ENCODE assay signal across 10 cellular contexts in genomic region chr2:48105848-48106247, GRCh38.
DNase-seq lines count a peak whose midpoint lies in the region; ATAC-seq, FAIRE-seq and TF ChIP-seq lines count a peak whose summit lies in the region.
"Had no signal": no experiment of that assay in that cellular context is flagged by ENCODE, and none has a peak within 500 bp of the region (broad histone marks: within the 10 kb centered on the region; RNA-seq: fewer than 3 reads in every experiment).

No MANE protein-coding gene starts in this region.

- H2AFZ ChIP-seq in keratinocyte (ENCODE audit: control insufficient read depth, low read length), result peak overlapping the region; percentile 94

- H3K36me3 Mint-ChIP-seq in MCF 10A (ENCODE audit: insufficient read depth, unreplicated experiment) (no peaks in the 10 kb centered on the region), type B pancreatic cell (no peaks in the 10 kb centered on the region)
- peaks cover 3% of the 10 kb centered on the region for H3K36me3 Mint-ChIP-seq in activated naive CD8-positive, alpha-beta T cell
- no peaks in the 10 kb centered on the region for H3K36me3 Mint-ChIP-seq in CD8-positive, alpha-beta T cell

- H3K36me3 ChIP-seq in breast epithelium (no peaks in the 10 kb centered on the region), keratinocyte (ENCODE audit: control insufficient read depth in 2 of 2, extremely low read depth in 1 of 2, insufficient read depth in 2 of 2, low read length in 2 of 2) (no peaks in the 10 kb centered on the region)
- no peaks in the 10 kb centered on the region for H3K36me3 ChIP-seq in CD8-positive, alpha-beta T cell (ENCODE audit: insufficient read depth, low read length)
- H3K36me3 ChIP-seq: neutrophil had no signal

- dilution Hi-C loops in keratinocyte (cut with MboI; ENCODE audit: extremely low pct_ligation_motif_present, low sequenced_read_pairs), result no loop called here

- H3K4me1 ChIP-seq in breast epithelium, result no peaks in the 10 kb centered on the region
- H3K4me1 ChIP-seq in keratinocyte (ENCODE audit: control insufficient read depth, extremely low read depth, insufficient read depth, low read length), result peaks cover 32% of the 10 kb centered on the region
- H3K4me1 ChIP-seq in CD8-positive, alpha-beta T cell (ENCODE audit: insufficient read depth, low read length), result peaks cover 8% of the 10 kb centered on the region

- intact Hi-C loops in MCF 10A (cut with micrococcal nuclease), result loop anchor here (1.0 kb wide), 4 partner anchors 200 to 669 kb away; partner anchors contain the start of gene FBXO11
- intact Hi-C loops in breast epithelium (cut with DNase I; ENCODE audit: low total_unique reads), result no loop called here
- intact Hi-C loops in CD8-positive, alpha-beta T cell (cut with DNase I, micrococcal nuclease), result loop anchor here (1.0 to 10.0 kb wide), 6 partner anchors 199 to 338 kb away; partner anchors contain the start of genes FBXO11 (in 1 of the 2) and MSH6 (in 1 of the 2)

- no peaks in the 10 kb centered on the region for H3K9me3 ChIP-seq in breast epithelium
- H3K9me3 ChIP-seq in keratinocyte (ENCODE audit: control insufficient read depth, low read depth, low read length), result no peaks in the 10 kb centered on the region
- H3K9me3 ChIP-seq in CD8-positive, alpha-beta T cell (ENCODE audit: low read length), result no peaks in the 10 kb centered on the region
- H3K9me3 ChIP-seq: neutrophil had no signal

- BruUV-seq in MCF 10A (replicated peaks; lab: Mats Ljungman, UMichigan), result no TSS peak

- no peak for ATAC-seq in CD8-positive, alpha-beta T cell
- no peak for ATAC-seq in GM21576 (IDR thresholded peaks at IDR 0.05; ENCODE audit: unreplicated experiment)

- TF ChIP-seq POLR2A in breast epithelium (IDR thresholded peaks at IDR 0.05), result no peak

- TF ChIP-seq CTCF in MCF 10A (IDR thresholded peaks at IDR 0.05; ENCODE audit: unreplicated experiment) (no peak), breast epithelium (IDR thresholded peaks at IDR 0.05) (no peak), keratinocyte (optimal IDR thresholded peaks at IDR 0.05 in 1 of 3, IDR thresholded peaks at IDR 0.05 in 1 of 3, conservative IDR thresholded peaks at IDR 0.05 in 1 of 3; ENCODE audit: extremely low read depth in 1 of 3, insufficient read depth in 2 of 3, low read length in 3 of 3) (no peak), type B pancreatic cell (conservative IDR thresholded peaks at IDR 0.05) (no peak)
- TF ChIP-seq CTCF in CD8-positive, alpha-beta T cell (IDR thresholded peaks at IDR 0.05), result no peak

- no peak for FAIRE-seq in keratinocyte (lab: Jason Lieb, UNC)
- FAIRE-seq: colon had no signal

- H3K9me3 Mint-ChIP-seq in MCF 10A (ENCODE audit: unreplicated experiment), result no peaks in the 10 kb centered on the region
- no peaks in the 10 kb centered on the region for H3K9me3 Mint-ChIP-seq in activated naive CD8-positive, alpha-beta T cell (ENCODE audit: low read depth)
- no peaks in the 10 kb centered on the region for H3K9me3 Mint-ChIP-seq in type B pancreatic cell
- H3K9me3 Mint-ChIP-seq in CD8-positive, alpha-beta T cell, result no peaks in the 10 kb centered on the region

- no peaks in the 10 kb centered on the region for H3K27me3 Mint-ChIP-seq in MCF 10A (ENCODE audit: insufficient read depth, unreplicated experiment)
- H3K27me3 Mint-ChIP-seq in activated naive CD8-positive, alpha-beta T cell, result peaks cover 4% of the 10 kb centered on the region
- H3K27me3 Mint-ChIP-seq in type B pancreatic cell, result no peaks in the 10 kb centered on the region
- H3K27me3 Mint-ChIP-seq in CD8-positive, alpha-beta T cell (ENCODE audit: low read depth), result no peaks in the 10 kb centered on the region

- no peaks in the 10 kb centered on the region for H4K20me1 ChIP-seq in keratinocyte (ENCODE audit: control insufficient read depth, extremely low read depth, insufficient read depth, low read length)

- POLR2A ChIA-PET in MCF 10A (lab: Yijun Ruan, JAX), result interaction anchor here (1.2 to 1.6 kb wide), 2 partner anchors 12 to 199 kb away, joined by 4 to 7 read pairs; no protein-coding TSS in a partner anchor
- POLR2A ChIA-PET in CD8-positive, alpha-beta T cell (lab: Charles Lee), result no interaction called here

- no peak overlapping the region for H3K4me3 ChIP-seq in breast epithelium
- H3K4me3 ChIP-seq in keratinocyte (ENCODE audit: control insufficient read depth in 2 of 3, extremely low read depth in 1 of 3, insufficient read depth in 2 of 3, low read depth in 1 of 3, low read length in 3 of 3), result no peak overlapping the region
- H3K4me3 ChIP-seq in CD8-positive, alpha-beta T cell (ENCODE audit: low read depth, low read length), result no peak overlapping the region

- peak overlapping the region; percentile 65 for H3K4me2 ChIP-seq in keratinocyte (ENCODE audit: control insufficient read depth, extremely low read depth, insufficient read depth, low read depth, low read length)

- H3K4me3 Mint-ChIP-seq in MCF 10A (ENCODE audit: unreplicated experiment) (no peak overlapping the region), type B pancreatic cell (peak overlapping the region; percentile 60)
- H3K4me3 Mint-ChIP-seq in activated naive CD8-positive, alpha-beta T cell, result peak overlapping the region; percentile 28
- no peak overlapping the region for H3K4me3 Mint-ChIP-seq in CD8-positive, alpha-beta T cell

- no peaks in the 10 kb centered on the region for H3K9me1 ChIP-seq in keratinocyte (ENCODE audit: control insufficient read depth, extremely low read depth, insufficient read depth, low read length)

- no peaks in the 10 kb centered on the region for H3K79me2 ChIP-seq in keratinocyte (ENCODE audit: control insufficient read depth, insufficient read depth, low read length)

- H3K4me1 Mint-ChIP-seq in MCF 10A (ENCODE audit: insufficient read depth, unreplicated experiment), result peaks cover 18% of the 10 kb centered on the region
- peaks cover 7% of the 10 kb centered on the region for H3K4me1 Mint-ChIP-seq in activated naive CD8-positive, alpha-beta T cell (ENCODE audit: low read depth)
- peaks cover 21% of the 10 kb centered on the region for H3K4me1 Mint-ChIP-seq in type B pancreatic cell (ENCODE audit: unreplicated experiment)
- peaks cover 7% of the 10 kb centered on the region for H3K4me1 Mint-ChIP-seq in CD8-positive, alpha-beta T cell (ENCODE audit: low read depth)

- no peaks in the 10 kb centered on the region for H3K27me3 ChIP-seq in breast epithelium
- no peaks in the 10 kb centered on the region for H3K27me3 ChIP-seq in keratinocyte (ENCODE audit: control insufficient read depth, extremely low read depth, insufficient read depth, low read length)
- no peaks in the 10 kb centered on the region for H3K27me3 ChIP-seq in CD8-positive, alpha-beta T cell (ENCODE audit: insufficient read depth, low read length)
- H3K27me3 ChIP-seq: neutrophil had no signal

- H3K27ac ChIP-seq in breast epithelium, result peak overlapping the region in 1 of 2 donors; percentile 57
- no peak overlapping the region for H3K27ac ChIP-seq in keratinocyte (ENCODE audit: control insufficient read depth, insufficient read depth, low read length)
- no peak overlapping the region for H3K27ac ChIP-seq in CD8-positive, alpha-beta T cell (ENCODE audit: low read depth, low read length)
- H3K27ac ChIP-seq: neutrophil had no signal

- CTCF ChIA-PET in MCF 10A (lab: Yijun Ruan, JAX), result interaction anchor here (0.5 to 5.0 kb wide), 9 partner anchors 9 to 483 kb away, joined by 3 to 88 read pairs (median 3); no protein-coding TSS in a partner anchor
- CTCF ChIA-PET in CD8-positive, alpha-beta T cell (lab: Charles Lee), result interaction anchor here (1.0 to 6.3 kb wide), 6 partner anchors 16 to 771 kb away, joined by 3 to 91 read pairs (median 6); no protein-coding TSS in a partner anchor

- DNase-seq in MCF 10A (ENCODE audit: unreplicated experiment) (no peak), breast epithelium (ENCODE audit: low spot score in 2 of 2) (no peak), keratinocyte (ENCODE audit: low read depth, low spot score) (no peak), type B pancreatic cell (ENCODE audit: extremely low spot score, unreplicated experiment) (no peak)
- DNase-seq in CD8-positive, alpha-beta T cell, result no peak
- no peak for DNase-seq in stimulated activated naive CD4-positive, alpha-beta T cell (lab: John Stamatoyannopoulos, UW)

- H3K9ac ChIP-seq in keratinocyte (ENCODE audit: control insufficient read depth, extremely low read depth, insufficient read depth, low read length), result no peak overlapping the region

- H3K27ac Mint-ChIP-seq in MCF 10A (ENCODE audit: low read depth, unreplicated experiment) (peak overlapping the region; percentile 89), type B pancreatic cell (peak overlapping the region; percentile 78)
- H3K27ac Mint-ChIP-seq in activated naive CD8-positive, alpha-beta T cell, result no peak overlapping the region
- no peak overlapping the region for H3K27ac Mint-ChIP-seq in CD8-positive, alpha-beta T cell

Comparison
In these comparisons a context has a peak if more than half of its experiments do, and no peak if none do; other contexts are left out.
1. H3K27ac Mint-ChIP-seq: peak in MCF 10A (single experiment) and type B pancreatic cell (single experiment); none in activated naive CD8-positive, alpha-beta T cell (single experiment) and CD8-positive, alpha-beta T cell (single experiment).
2. H3K4me3 Mint-ChIP-seq: peak in activated naive CD8-positive, alpha-beta T cell (single experiment) and type B pancreatic cell (single experiment); none in MCF 10A (single experiment) and CD8-positive, alpha-beta T cell (single experiment).